ENCODE assay signal across 11 cellular contexts in the genomic region with DNA sequence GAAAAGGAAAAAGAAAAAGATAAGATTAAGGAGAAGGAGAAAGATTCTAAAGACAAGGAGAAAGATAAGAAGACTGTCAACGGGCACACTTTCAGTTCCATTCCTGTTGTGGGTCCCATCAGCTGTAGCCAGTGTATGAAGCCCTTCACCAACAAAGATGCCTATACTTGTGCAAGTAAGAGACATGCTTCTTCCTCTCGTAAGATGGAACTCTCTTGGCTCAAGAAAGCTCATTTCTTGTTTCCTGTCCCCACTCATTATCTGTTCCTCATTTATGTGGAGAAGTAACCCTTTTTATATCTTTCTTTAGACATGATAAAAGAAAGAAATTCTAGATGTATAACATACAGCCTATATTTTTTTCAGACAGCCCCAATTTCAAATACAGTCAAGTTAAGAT.
A peak's percentile ranks its signal among the peaks of the same experiment; 100 is the strongest.
DNase-seq lines count a peak whose midpoint lies in the region; ATAC-seq and TF ChIP-seq lines count a peak whose summit lies in the region.
"Had no signal": no experiment of that assay in that cellular context is flagged by ENCODE, and none has a peak within 500 bp of the region (broad histone marks: within the 10 kb centered on the region; RNA-seq: fewer than 3 reads in every experiment).

No MANE protein-coding gene starts in this region.

- no peak for DNase-seq in CD8-positive, alpha-beta memory T cell
- DNase-seq in RPMI8226 (peak; percentile 7), naive B cell (peak; percentile 16), progenitor cell of endocrine pancreas (ENCODE audit: low spot score, unreplicated experiment) (no peak), NCI-H510A (lab: John Stamatoyannopoulos, UW) (no peak), AG20443 (ENCODE audit: low spot score) (no peak)
- DNase-seq: DND-41, NCI-H69, WERI-Rb-1 had no signal

- TF ChIP-seq CTCF in progenitor cell of endocrine pancreas (IDR thresholded peaks at IDR 0.05; ENCODE audit: unreplicated experiment) = no peak

- H3K4me3 ChIP-seq in CD8-positive, alpha-beta memory T cell (ENCODE audit: low read length) = peak overlapping the region; percentile 81

- H3K9me3 Mint-ChIP-seq in CD8-positive, alpha-beta memory T cell = no peaks in the 10 kb centered on the region
- H3K9me3 Mint-ChIP-seq in naive B cell (no peaks in the 10 kb centered on the region), progenitor cell of endocrine pancreas (ENCODE audit: low read depth) (no peaks in the 10 kb centered on the region)

- no peaks in the 10 kb centered on the region for H3K27me3 Mint-ChIP-seq in CD8-positive, alpha-beta memory T cell
- H3K27me3 Mint-ChIP-seq in naive B cell (no peaks in the 10 kb centered on the region), progenitor cell of endocrine pancreas (no peaks in the 10 kb centered on the region)

- no peaks in the 10 kb centered on the region for H3K27me3 ChIP-seq in CD8-positive, alpha-beta memory T cell (ENCODE audit: insufficient read depth, low read length, poor library complexity, severe bottlenecking)

- CTCF ChIA-PET in CD8-positive, alpha-beta memory T cell (lab: Charles Lee) = interaction anchor here (1.0 to 1.4 kb wide), 5 partner anchors 9 to 37 kb away, joined by 3 to 5 read pairs (median 3); no protein-coding TSS in a partner anchor

- peak overlapping the region; percentile 90 to 100 (median 98) for H3K27ac Mint-ChIP-seq in CD8-positive, alpha-beta memory T cell
- peak overlapping the region; percentile 84 to 97 (median 92) for H3K27ac Mint-ChIP-seq in naive B cell
- H3K27ac Mint-ChIP-seq in progenitor cell of endocrine pancreas = no peak overlapping the region

- peaks cover 61% of the 10 kb centered on the region for H3K4me1 ChIP-seq in CD8-positive, alpha-beta memory T cell (ENCODE audit: insufficient read depth, low read length)

- POLR2A ChIA-PET in CD8-positive, alpha-beta memory T cell (lab: Charles Lee) = interaction anchor here (1.4 to 5.6 kb wide), 2 partner anchors 10 to 14 kb away, joined by 8 to 62 read pairs; no protein-coding TSS in a partner anchor

- ATAC-seq in GM18907 (IDR thresholded peaks at IDR 0.05; ENCODE audit: unreplicated experiment) = peak; percentile 21
- peak; percentile 34 to 44 for ATAC-seq in naive B cell (ENCODE audit: low read depth in 2 of 2)
- no peak for ATAC-seq in HG02973 (IDR thresholded peaks at IDR 0.05; ENCODE audit: unreplicated experiment)

- peaks cover 62 to 87% (median 80%) of the 10 kb centered on the region in 3 donors for H3K4me1 Mint-ChIP-seq in CD8-positive, alpha-beta memory T cell
- peaks cover 36 to 61% (median 60%) of the 10 kb centered on the region in 3 donors for H3K4me1 Mint-ChIP-seq in naive B cell
- H3K4me1 Mint-ChIP-seq in progenitor cell of endocrine pancreas (ENCODE audit: low read depth) = peaks cover 16% of the 10 kb centered on the region

- H3K36me3 ChIP-seq in CD8-positive, alpha-beta memory T cell (ENCODE audit: insufficient read depth, low read length) = peaks cover 24% of the 10 kb centered on the region

- peak overlapping the region; percentile 94 to 99 (median 96) for H3K4me3 Mint-ChIP-seq in CD8-positive, alpha-beta memory T cell
- peak overlapping the region; percentile 3 to 99 (median 82) for H3K4me3 Mint-ChIP-seq in naive B cell
- no peak overlapping the region for H3K4me3 Mint-ChIP-seq in progenitor cell of endocrine pancreas (ENCODE audit: low read depth)

- H3K36me3 Mint-ChIP-seq in CD8-positive, alpha-beta memory T cell = peaks cover 16 to 78% (median 18%) of the 10 kb centered on the region in 3 donors
- H3K36me3 Mint-ChIP-seq in naive B cell (peaks cover 9 to 13% of the 10 kb centered on the region in 2 donors), progenitor cell of endocrine pancreas (ENCODE audit: insufficient read depth) (peaks cover 12% of the 10 kb centered on the region)

- H3K27ac ChIP-seq in CD8-positive, alpha-beta memory T cell (ENCODE audit: low read depth, low read length) = peak overlapping the region; percentile 88
- H3K27ac ChIP-seq: WERI-Rb-1 had no signal

- H3K9me3 ChIP-seq in CD8-positive, alpha-beta memory T cell (ENCODE audit: low read length) = no peaks in the 10 kb centered on the region

Comparison
In these comparisons a context has a peak if more than half of its experiments do, and no peak if none do; other contexts are left out.
1. DNase-seq: peak in RPMI8226 (single experiment) and naive B cell (single experiment); none in CD8-positive, alpha-beta memory T cell (0 of 5), progenitor cell of endocrine pancreas (single experiment), NCI-H510A (single experiment) and AG20443 (single experiment).